15 cellular contexts compared by ENCODE assay signal in genomic region chr7:16070806-16071205, GRCh38.
A peak's percentile ranks its signal among the peaks of the same experiment; 100 is the strongest.
DNase-seq lines count a peak whose midpoint lies in the region; ATAC-seq and TF ChIP-seq lines count a peak whose summit lies in the region.
"Had no signal": no experiment of that assay in that cellular context is flagged by ENCODE, and none has a peak within 500 bp of the region (broad histone marks: within the 10 kb centered on the region; RNA-seq: fewer than 3 reads in every experiment).

No MANE protein-coding gene starts in this region.

- H3K23ac ChIP-seq in mesenchymal stem cell (ENCODE audit: low read length in 2 of 2): no peak overlapping the region

- H3K36me3 ChIP-seq in heart right ventricle (no peaks in the 10 kb centered on the region), OCI-LY3 (replicated peaks; ENCODE audit: low read depth, low read length) (no peaks in the 10 kb centered on the region), mesenchymal stem cell (ENCODE audit: control insufficient read depth in 1 of 2, insufficient read depth in 2 of 2, low read depth in 1 of 2, low read length in 2 of 2) (no peaks in the 10 kb centered on the region), smooth muscle cell (ENCODE audit: low read depth) (no peaks in the 10 kb centered on the region)
- H3K36me3 ChIP-seq: BLaER1 had no signal

- H3K4me3 Mint-ChIP-seq in progenitor cell of endocrine pancreas (ENCODE audit: low read depth): no peak overlapping the region
- H3K4me3 Mint-ChIP-seq: CD14-positive monocyte; CD4-positive, alpha-beta memory T cell; GM23338; HFFc6 had no signal

- no peak overlapping the region for H3K4ac ChIP-seq in mesenchymal stem cell (ENCODE audit: low read depth in 1 of 2, low read length in 2 of 2)

- H3K14ac ChIP-seq in mesenchymal stem cell (ENCODE audit: low read length in 2 of 2): no peak overlapping the region

- H3K36me3 Mint-ChIP-seq in progenitor cell of endocrine pancreas (ENCODE audit: insufficient read depth): no peaks in the 10 kb centered on the region
- H3K36me3 Mint-ChIP-seq: CD14-positive monocyte; CD4-positive, alpha-beta memory T cell had no signal

- H2AFZ ChIP-seq in OCI-LY3 (ENCODE audit: low read depth, low read length): no peak overlapping the region
- no peak overlapping the region for H2AFZ ChIP-seq in mesenchymal stem cell (ENCODE audit: low read depth, low read length)
- no peak overlapping the region for H2AFZ ChIP-seq in smooth muscle cell (ENCODE audit: low read depth)
- H2AFZ ChIP-seq: GM23338 had no signal

- ATAC-seq in heart right ventricle: no peak
- no peak for ATAC-seq in right cardiac atrium

- H2AK5ac ChIP-seq in mesenchymal stem cell (ENCODE audit: low read length, severe bottlenecking): no peak overlapping the region

- peak overlapping the region in 5 of 10 donors; percentile 1 to 26 (median 3) for H3K4me3 ChIP-seq in heart right ventricle
- H3K4me3 ChIP-seq in right cardiac atrium (ENCODE audit: low read length): no peak overlapping the region
- H3K4me3 ChIP-seq in OCI-LY3 (ENCODE audit: low read length): no peak overlapping the region; the same call in 1 of the 2 replicates
- H3K4me3 ChIP-seq in mesenchymal stem cell (ENCODE audit: insufficient read depth in 1 of 2, low read depth in 1 of 2, low read length in 2 of 2): no peak overlapping the region
- no peak overlapping the region for H3K4me3 ChIP-seq in smooth muscle cell
- H3K4me3 ChIP-seq: BLaER1, GM23338 had no signal

- H3K9me3 ChIP-seq in heart right ventricle: no peaks in the 10 kb centered on the region
- H3K9me3 ChIP-seq in right cardiac atrium (ENCODE audit: control insufficient read depth, low read length): no peaks in the 10 kb centered on the region
- no peaks in the 10 kb centered on the region for H3K9me3 ChIP-seq in OCI-LY3 (ENCODE audit: insufficient read depth, low read length)
- H3K9me3 ChIP-seq in mesenchymal stem cell (ENCODE audit: control insufficient read depth, low read length): no peaks in the 10 kb centered on the region
- H3K9me3 ChIP-seq in smooth muscle cell (replicated peaks; ENCODE audit: low read depth): no peaks in the 10 kb centered on the region
- H3K9me3 ChIP-seq: BLaER1 had no signal

- no peaks in the 10 kb centered on the region for H3K79me1 ChIP-seq in mesenchymal stem cell (replicated peaks; ENCODE audit: low read length, poor library complexity, severe bottlenecking)

- intact Hi-C loops in heart right ventricle (cut with DNase I) (loop anchor here (1.0 to 10.0 kb wide), 14 partner anchors 238 to 769 kb away; partner anchors contain the start of genes MEOX2 (in 2 of the 10) and AGMO (in 1 of the 10)), right cardiac atrium (cut with DNase I) (loop anchor here in 2 of 4 donors (5.0 to 10.0 kb wide), 3 partner anchors 494 to 756 kb away; no protein-coding TSS in a partner anchor)

- no peaks in the 10 kb centered on the region for H3K9me3 Mint-ChIP-seq in progenitor cell of endocrine pancreas (ENCODE audit: low read depth)
- H3K9me3 Mint-ChIP-seq: CD14-positive monocyte; CD4-positive, alpha-beta memory T cell; GM23338; HFFc6 had no signal

- no peak overlapping the region for H3K27ac Mint-ChIP-seq in progenitor cell of endocrine pancreas
- H3K27ac Mint-ChIP-seq: CD14-positive monocyte; CD4-positive, alpha-beta memory T cell; GM23338; HFFc6 had no signal

- TF ChIP-seq CTCF in heart right ventricle (IDR thresholded peaks at IDR 0.05) (no peak), OCI-LY3 (IDR thresholded peaks at IDR 0.05; ENCODE audit: low read depth, low read length) (no peak), smooth muscle cell (IDR thresholded peaks at IDR 0.05; ENCODE audit: borderline replicate concordance, insufficient read depth, poor library complexity, severe bottlenecking) (no peak), progenitor cell of endocrine pancreas (IDR thresholded peaks at IDR 0.05; ENCODE audit: unreplicated experiment) (no peak)

- H2BK15ac ChIP-seq in mesenchymal stem cell (ENCODE audit: low read depth, poor library complexity, severe bottlenecking): no peak overlapping the region

- H4K8ac ChIP-seq in mesenchymal stem cell (ENCODE audit: low read length): no peak overlapping the region

- no peak overlapping the region; the same call in 1 of the 2 replicates for H3K9ac ChIP-seq in OCI-LY3 (ENCODE audit: low read length)
- peak overlapping the region; percentile 27 for H3K9ac ChIP-seq in mesenchymal stem cell (ENCODE audit: low read length)
- H3K9ac ChIP-seq in smooth muscle cell (ENCODE audit: low read depth): no peak overlapping the region
- H3K9ac ChIP-seq: BLaER1 had no signal

- no peaks in the 10 kb centered on the region for H3K27me3 Mint-ChIP-seq in progenitor cell of endocrine pancreas

- H3K27me3 ChIP-seq in heart right ventricle (no peaks in the 10 kb centered on the region), right cardiac atrium (ENCODE audit: control insufficient read depth, insufficient read depth) (no peaks in the 10 kb centered on the region), OCI-LY3 (ENCODE audit: low read depth, low read length) (no peaks in the 10 kb centered on the region), mesenchymal stem cell (ENCODE audit: control insufficient read depth in 1 of 2, insufficient read depth in 1 of 2, low read length in 2 of 2) (no peaks in the 10 kb centered on the region), smooth muscle cell (ENCODE audit: low read depth) (no peaks in the 10 kb centered on the region)
- H3K27me3 ChIP-seq: BLaER1 had no signal

- H3K4me2 ChIP-seq in OCI-LY3 (ENCODE audit: low read length) (peak overlapping the region; percentile 29), mesenchymal stem cell (ENCODE audit: low read length, poor library complexity, severe bottlenecking) (no peak overlapping the region), smooth muscle cell (no peak overlapping the region)
- H3K4me2 ChIP-seq: BLaER1, GM23338 had no signal

- H3K79me2 ChIP-seq in OCI-LY3 (ENCODE audit: low read length) (no peaks in the 10 kb centered on the region), smooth muscle cell (ENCODE audit: low read depth) (no peaks in the 10 kb centered on the region)

- no peak overlapping the region for H4K91ac ChIP-seq in mesenchymal stem cell (ENCODE audit: low read length)

- WGBS in heart right ventricle, 2 donors: 78 to 87% methylated on average over 3 of the region's 3 CpGs
- WGBS in right cardiac atrium: 81% methylated on average over 3 of the region's 3 CpGs
- WGBS in mesenchymal stem cell: 100% methylated on average over 1 of the region's 3 CpGs
- 88% methylated on average over 3 of the region's 3 CpGs for WGBS in smooth muscle cell (ENCODE audit: low lambda C conversion rate)

- H3K27ac ChIP-seq in heart right ventricle (peak overlapping the region in 7 of 10 donors; percentile 16 to 85 (median 45)), right cardiac atrium (ENCODE audit: low read length) (no peak overlapping the region), OCI-LY3 (ENCODE audit: low read length) (no peak overlapping the region), mesenchymal stem cell (ENCODE audit: low read length, poor library complexity, severe bottlenecking) (no peak overlapping the region), smooth muscle cell (ENCODE audit: low read depth) (no peak overlapping the region)
- H3K27ac ChIP-seq: BLaER1, HL-60 had no signal

- peaks cover 0 to 49% (median 21%) of the 10 kb centered on the region in 9 donors for H3K4me1 ChIP-seq in heart right ventricle
- H3K4me1 ChIP-seq in right cardiac atrium (ENCODE audit: control insufficient read depth, insufficient read depth, low read length): no peaks in the 10 kb centered on the region
- peaks cover 21% of the 10 kb centered on the region for H3K4me1 ChIP-seq in OCI-LY3 (ENCODE audit: low read length)
- H3K4me1 ChIP-seq in mesenchymal stem cell (ENCODE audit: control insufficient read depth, insufficient read depth, low read depth, low read length): no peaks in the 10 kb centered on the region
- H3K4me1 ChIP-seq in smooth muscle cell (ENCODE audit: low read depth): no peaks in the 10 kb centered on the region

- no peak overlapping the region for H2BK120ac ChIP-seq in mesenchymal stem cell (ENCODE audit: low read depth, low read length)

- H3K18ac ChIP-seq in mesenchymal stem cell (ENCODE audit: low read depth in 1 of 2, low read length in 2 of 2): no peak overlapping the region

- H4K20me1 ChIP-seq in OCI-LY3 (ENCODE audit: insufficient read depth, low read length) (no peaks in the 10 kb centered on the region), smooth muscle cell (ENCODE audit: low read depth) (no peaks in the 10 kb centered on the region)
- H4K20me1 ChIP-seq: BLaER1 had no signal

- H2BK5ac ChIP-seq in mesenchymal stem cell (ENCODE audit: low read depth, low read length, poor library complexity, severe bottlenecking): no peak overlapping the region

- H3K4me1 Mint-ChIP-seq in progenitor cell of endocrine pancreas (ENCODE audit: low read depth): peaks cover 3% of the 10 kb centered on the region

- DNase-seq in heart right ventricle (no peak), right cardiac atrium (no peak), mesenchymal stem cell (no peak), smooth muscle cell (lab: John Stamatoyannopoulos, UW; ENCODE audit: unreplicated experiment) (no peak), occipital lobe (lab: John Stamatoyannopoulos, UW) (no peak), progenitor cell of endocrine pancreas (ENCODE audit: low spot score, unreplicated experiment) (no peak)
- DNase-seq: 8988T, DMS79 had no signal

- no peak overlapping the region for H2BK12ac ChIP-seq in mesenchymal stem cell (ENCODE audit: low read length in 2 of 2)

- H3F3A ChIP-seq in smooth muscle cell (ENCODE audit: low read depth): no peaks in the 10 kb centered on the region

Comparison
In these comparisons a context has a peak if more than half of its experiments do, and no peak if none do; other contexts are left out.
1. H3K27ac ChIP-seq: peak in heart right ventricle (7 of 10); none in right cardiac atrium (single experiment), OCI-LY3 (single experiment), mesenchymal stem cell (single experiment) and smooth muscle cell (single experiment).